In genomic region chr21:28916150-28916893, GRCh38 we compare ENCODE assay signal across 26 cellular contexts.
"Had no signal": no experiment of that assay in that cellular context is flagged by ENCODE, and none has a peak within 500 bp of the region (broad histone marks: within the 10 kb centered on the region; RNA-seq: fewer than 3 reads in every experiment).

No MANE protein-coding gene starts in this region.

- H3K27ac ChIP-seq: coronary artery, esophagus muscularis mucosa, gastrocnemius medialis, heart left ventricle, hepatocyte, neutrophil, pancreas, sigmoid colon, skin epidermis, spleen, testis, upper lobe of left lung, uterus had no signal

- H3K27me3 ChIP-seq: esophagus muscularis mucosa, gastrocnemius medialis, heart left ventricle, hepatocyte, pancreas, sigmoid colon, spleen, testis, tibial nerve, upper lobe of left lung, uterus had no signal

- H3K4me2 ChIP-seq: hepatocyte had no signal

- H3K4me3 ChIP-seq: coronary artery, esophagus muscularis mucosa, gastrocnemius medialis, heart left ventricle, hepatocyte, lung, pancreas, sigmoid colon, skin epidermis, spleen, testis, tibial nerve, upper lobe of left lung, uterus had no signal

- H3K36me3 ChIP-seq: esophagus muscularis mucosa, gastrocnemius medialis, neutrophil, pancreas, sigmoid colon, tibial nerve, upper lobe of left lung, uterus had no signal

- H3K4me1 ChIP-seq: gastrocnemius medialis, heart left ventricle, spleen, testis, upper lobe of left lung, uterus had no signal

- H2AFZ ChIP-seq: hepatocyte had no signal

- H3K79me2 ChIP-seq: hepatocyte had no signal

- FAIRE-seq: endothelial cell of umbilical vein, kidney, pancreas had no signal

- ATAC-seq: gastrocnemius medialis; heart left ventricle; left lobe of liver; natural killer cell; stimulated activated memory B cell treated with anti-CD40 and anti-IgM and Interleukin-4, amounts not matched to agents 10 μg/mL and 1 μg/mL and 100 μg/mL, for 72 hours; stimulated activated naive CD8-positive, alpha-beta T cell treated with anti-CD3 and anti-CD28 coated beads, Interleukin-15, Interleukin-2, amounts not matched to agents 100 U/mL and 50 U/mL, for 24 hours had no signal

- DNase-seq: dermis blood vessel endothelial cell; effector memory CD4-positive, alpha-beta T cell; foreskin fibroblast; gastrocnemius medialis; heart left ventricle; kidney; natural killer cell; pancreas; sigmoid colon; spleen; stimulated activated CD4-positive, alpha-beta T cell treated with anti-CD3 and anti-CD28 coated beads, Interleukin-4, amount 100 ng/mL, for 4 hours; stimulated activated naive CD8-positive, alpha-beta T cell treated with anti-CD3 and anti-CD28 coated beads, Interleukin-15, Interleukin-2, amounts not matched to agents 100 U/mL and 50 U/mL, for 24 hours; substantia nigra; testis; upper lobe of left lung; uterus had no signal

- H3K9me3 ChIP-seq: esophagus muscularis mucosa, gastrocnemius medialis, heart left ventricle, neutrophil, pancreas, sigmoid colon, spleen, testis, tibial nerve, upper lobe of left lung, uterus had no signal
